In genomic region chr3:11290743-11291680, GRCh38 we compare ENCODE assay signal across 10 cellular contexts. TPM values are rescaled to one million over a fixed set of nuclear protein-coding genes. Genes with fewer than 3 reads are reported as not detected.
DNase-seq lines count a peak whose midpoint lies in the region; ATAC-seq and TF ChIP-seq lines count a peak whose summit lies in the region.
"Had no signal": no experiment of that assay in that cellular context is flagged by ENCODE, and none has a peak within 500 bp of the region (broad histone marks: within the 10 kb centered on the region; RNA-seq: fewer than 3 reads in every experiment).

No MANE protein-coding gene starts in this region.

- DNase-seq in activated CD8-positive, alpha-beta memory T cell treated with anti-CD3 and anti-CD28 coated beads, Interleukin-2, amount 50 U/mL, for 1 hour (ENCODE audit: extremely low read depth): peak; percentile 25
- no peak for DNase-seq in activated CD8-positive, alpha-beta memory T cell treated with anti-CD3 and anti-CD28 coated beads, Interleukin-2, amount 50 U/mL, for 48 hours
- peak; percentile 54 for DNase-seq in Kasumi-1 (lab: John Stamatoyannopoulos, UW)
- DNase-seq in astrocyte of the spinal cord (ENCODE audit: low read depth, low spot score): peak; percentile 57
- no peak for DNase-seq in smooth muscle cell (lab: John Stamatoyannopoulos, UW; ENCODE audit: unreplicated experiment)
- no peak for DNase-seq in hypothalamus (lab: John Stamatoyannopoulos, UW)
- DNase-seq in GM19240 (ENCODE audit: insufficient read length, low spot score): no peak

- H3K9me3 ChIP-seq in smooth muscle cell (replicated peaks; ENCODE audit: low read depth): no peaks in the 10 kb centered on the region
- H3K9me3 ChIP-seq: pancreas had no signal

- H3F3A ChIP-seq in smooth muscle cell (ENCODE audit: low read depth): peaks cover 24% of the 10 kb centered on the region

- no peak for ATAC-seq in GM21786 (IDR thresholded peaks at IDR 0.05; ENCODE audit: unreplicated experiment)

- WGBS in smooth muscle cell (ENCODE audit: low lambda C conversion rate): 33% methylated on average over 11 of the region's 11 CpGs

- H2AFZ ChIP-seq in smooth muscle cell (ENCODE audit: low read depth): no peak overlapping the region

- H3K9ac ChIP-seq in smooth muscle cell (ENCODE audit: low read depth): peak overlapping the region; percentile 57

- H3K4me3 ChIP-seq in astrocyte of the spinal cord (ENCODE audit: low read depth, low read length): no peak overlapping the region
- H3K4me3 ChIP-seq in smooth muscle cell: no peak overlapping the region
- H3K4me3 ChIP-seq: pancreas had no signal

- no peaks in the 10 kb centered on the region for H3K27me3 ChIP-seq in smooth muscle cell (ENCODE audit: low read depth)
- H3K27me3 ChIP-seq: pancreas had no signal

- peaks cover 11% of the 10 kb centered on the region for H3K4me1 ChIP-seq in smooth muscle cell (ENCODE audit: low read depth)

- in situ Hi-C loops in astrocyte of the spinal cord (cut with HindIII; ENCODE audit: low sequenced_read_pairs): no loop called here

- peaks cover 31% of the 10 kb centered on the region for H3K79me2 ChIP-seq in smooth muscle cell (ENCODE audit: low read depth)

- H4K20me1 ChIP-seq in smooth muscle cell (ENCODE audit: low read depth): no peaks in the 10 kb centered on the region

- H3K36me3 ChIP-seq in smooth muscle cell (ENCODE audit: low read depth): no peaks in the 10 kb centered on the region
- H3K36me3 ChIP-seq: pancreas had no signal

- peak overlapping the region; percentile 93 for H3K27ac ChIP-seq in smooth muscle cell (ENCODE audit: low read depth)
- H3K27ac ChIP-seq: VCaP had no signal

- TF ChIP-seq CTCF in astrocyte of the spinal cord (IDR thresholded peaks at IDR 0.05; ENCODE audit: low read depth, low read length) (no peak), smooth muscle cell (IDR thresholded peaks at IDR 0.05; ENCODE audit: borderline replicate concordance, insufficient read depth, poor library complexity, severe bottlenecking) (no peak)

- peak overlapping the region; percentile 48 for H3K4me2 ChIP-seq in smooth muscle cell

RNA-seq across cellular contexts. Expression of gene ATG7, which starts 18.8 kb away (rescaled TPM):
- total RNA-seq in smooth muscle cell: 27.2 and 40.3 TPM in 2 replicates
- polyA plus RNA-seq in smooth muscle cell: 19.4 and 27.4 TPM in 2 replicates

Comparison
In these comparisons a context has a peak if more than half of its experiments do, and no peak if none do; other contexts are left out.
1. DNase-seq: peak in activated CD8-positive, alpha-beta memory T cell treated with anti-CD3 and anti-CD28 coated beads, Interleukin-2, amount 50 U/mL, for 1 hour (single experiment), Kasumi-1 (2 of 2) and astrocyte of the spinal cord (single experiment); none in activated CD8-positive, alpha-beta memory T cell treated with anti-CD3 and anti-CD28 coated beads, Interleukin-2, amount 50 U/mL, for 48 hours (single experiment), smooth muscle cell (single experiment), hypothalamus (0 of 51) and GM19240 (single experiment).